12 cellular contexts compared by ENCODE assay signal in the genomic region with DNA sequence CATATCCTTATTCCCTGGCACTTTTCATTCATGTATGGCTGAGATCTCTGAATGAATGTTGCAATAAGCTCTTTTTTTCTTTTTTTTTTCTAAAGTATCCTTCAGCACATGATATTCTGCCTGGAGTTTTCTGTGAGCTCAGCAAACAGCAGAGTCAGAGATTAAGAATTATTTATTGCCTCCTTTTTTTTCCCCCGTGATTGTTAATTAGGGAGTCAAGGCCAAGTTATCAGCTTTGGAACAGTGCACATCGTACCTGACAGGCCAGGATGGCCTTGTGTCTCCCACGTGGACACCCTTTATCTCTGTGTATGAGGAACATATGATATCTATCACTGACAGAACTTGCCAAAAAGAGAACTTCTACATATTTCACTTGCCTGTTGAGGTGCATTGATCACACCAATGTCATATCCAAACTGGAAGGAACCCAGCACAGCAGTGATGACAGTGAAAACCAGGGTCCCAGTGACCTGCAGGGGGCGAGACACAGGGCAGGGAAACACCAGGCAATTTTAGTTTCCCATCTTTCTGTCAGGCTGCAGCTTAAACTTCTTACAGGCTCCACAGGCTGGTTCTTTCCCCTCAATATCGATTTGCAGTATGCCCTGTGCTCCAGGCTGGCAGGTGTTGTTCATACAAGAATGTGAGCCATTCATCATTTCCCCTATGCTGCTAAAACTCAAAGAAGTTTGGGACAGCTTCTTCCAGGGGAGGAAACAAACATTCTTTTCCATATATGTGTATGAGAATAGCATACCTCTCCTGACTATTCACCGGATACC. TPM values are rescaled to one million over a fixed set of nuclear protein-coding genes. Genes with fewer than 3 reads are reported as not detected.
DNase-seq lines count a peak whose midpoint lies in the region; ATAC-seq, FAIRE-seq and TF ChIP-seq lines count a peak whose summit lies in the region.
"Had no signal": no experiment of that assay in that cellular context is flagged by ENCODE, and none has a peak within 500 bp of the region (broad histone marks: within the 10 kb centered on the region; RNA-seq: fewer than 3 reads in every experiment).

No MANE protein-coding gene starts in this region.

- ATAC-seq in right lobe of liver (peak in 3 of 4 donors; percentile 6 to 49 (median 29)), GM21360 (IDR thresholded peaks at IDR 0.05; ENCODE audit: unreplicated experiment) (no peak), HG02840 (IDR thresholded peaks at IDR 0.05; ENCODE audit: low FRiP score, unreplicated experiment) (no peak)

- intact Hi-C loops in right lobe of liver (cut with DNase I) = no loop called here

- H3K27me3 Mint-ChIP-seq in astrocyte (ENCODE audit: low read depth, unreplicated experiment) = peaks cover 5% of the 10 kb centered on the region

- H3K79me2 ChIP-seq in astrocyte (ENCODE audit: insufficient read depth, low read length) = no peaks in the 10 kb centered on the region

- TF ChIP-seq CTCF in astrocyte (IDR thresholded peaks at IDR 0.05; ENCODE audit: insufficient read depth, low read depth, low read length) (no peak), right lobe of liver (IDR thresholded peaks at IDR 0.05) (peak in 3 of 4 donors; percentile 5 to 15 (median 14))

- no peak overlapping the region for H3K9ac ChIP-seq in astrocyte (ENCODE audit: low read length)

- H3K4me3 ChIP-seq in astrocyte (ENCODE audit: insufficient read depth, low read depth, low read length) = no peak overlapping the region
- H3K4me3 ChIP-seq in right lobe of liver = no peak overlapping the region

- H4K20me1 ChIP-seq in astrocyte (ENCODE audit: insufficient read depth, low read length) = no peaks in the 10 kb centered on the region

- no peak overlapping the region for H3K4me3 Mint-ChIP-seq in astrocyte (ENCODE audit: unreplicated experiment)

- H3K27ac ChIP-seq in astrocyte (ENCODE audit: low read depth, low read length) (no peak overlapping the region), right lobe of liver (peak overlapping the region in 2 of 3 donors; percentile 20 to 21)

- H3K4me2 ChIP-seq in astrocyte (ENCODE audit: low read length) = no peak overlapping the region

- no peak for TF ChIP-seq POLR2A in right lobe of liver (IDR thresholded peaks at IDR 0.05)

- no peaks in the 10 kb centered on the region for H3K27me3 ChIP-seq in astrocyte (ENCODE audit: insufficient read depth, low read length)
- no peaks in the 10 kb centered on the region for H3K27me3 ChIP-seq in right lobe of liver

- 16% methylated on average over 6 of the region's 6 CpGs for WGBS in right lobe of liver (ENCODE audit: insufficient coverage, low coverage, low lambda C conversion rate, missing lambda C conversion rate)

- H3K36me3 Mint-ChIP-seq in astrocyte (ENCODE audit: low read depth, unreplicated experiment) = no peaks in the 10 kb centered on the region

- no peak for FAIRE-seq in astrocyte (lab: Jason Lieb, UNC)

- H3K36me3 ChIP-seq in astrocyte (ENCODE audit: insufficient read depth, low read length) = no peaks in the 10 kb centered on the region
- H3K36me3 ChIP-seq in right lobe of liver = peaks cover 0 to 27% (median 7%) of the 10 kb centered on the region in 4 donors

- H3K9me3 ChIP-seq in astrocyte (ENCODE audit: insufficient read depth, low read depth, low read length) (no peaks in the 10 kb centered on the region), right lobe of liver (no peaks in the 10 kb centered on the region)

- peaks cover 6% of the 10 kb centered on the region for H3K4me1 Mint-ChIP-seq in astrocyte (ENCODE audit: low read depth, unreplicated experiment)

- H2AFZ ChIP-seq in astrocyte (ENCODE audit: low read depth, low read length) = no peak overlapping the region

- DNase-seq in EH (ENCODE audit: low read depth) = peak; percentile 37
- peak; percentile 54 for DNase-seq in HuH-7 (ENCODE audit: low spot score)
- DNase-seq in astrocyte (ENCODE audit: low read depth) = peak; percentile 23
- peak in 1 of 3 donors; percentile 20 for DNase-seq in right lobe of liver
- no peak for DNase-seq in kidney tubule cell (ENCODE audit: low spot score)
- DNase-seq in COLO668 (lab: John Stamatoyannopoulos, UW; ENCODE audit: unreplicated experiment) = no peak
- DNase-seq: DMS79; NCI-H1105; stimulated activated CD4-positive, alpha-beta T cell treated with anti-CD3 and anti-CD28 coated beads, Interleukin-12 subunit alpha, Interleukin-12 subunit beta, amount 100 ng/mL, for 4 hours had no signal

- H3K27ac Mint-ChIP-seq in astrocyte (ENCODE audit: unreplicated experiment) = no peak overlapping the region

- no peaks in the 10 kb centered on the region for H3K9me3 Mint-ChIP-seq in astrocyte (ENCODE audit: unreplicated experiment)

- no peaks in the 10 kb centered on the region for H3K4me1 ChIP-seq in astrocyte (ENCODE audit: insufficient read depth, low read length)
- H3K4me1 ChIP-seq in right lobe of liver = peaks cover 0 to 76% (median 19%) of the 10 kb centered on the region in 4 donors

RNA-seq across cellular contexts. Expression of a gene that starts 8.2 kb away (rescaled TPM):
- total RNA-seq in astrocyte = not detected in 2 replicates
- total RNA-seq in right lobe of liver = 100 to 1,000 TPM; 162 to 465 (median 276) TPM
- total RNA-seq: glomerular endothelial cell had no signal

Comparison
In these comparisons a context has a peak if more than half of its experiments do, and no peak if none do; other contexts are left out.
1. DNase-seq: peak in EH (single experiment), HuH-7 (single experiment) and astrocyte (single experiment); none in kidney tubule cell (single experiment) and COLO668 (single experiment).
2. ATAC-seq: peak in right lobe of liver (3 of 4); none in GM21360 (single experiment) and HG02840 (single experiment).
3. RNA of a gene that starts 8.2 kb away (total RNA-seq): 162 to 465 TPM in right lobe of liver; not detected in astrocyte; every median in the first group is over 100 times any median in the second.